24 cellular contexts compared by ENCODE assay signal in genomic region chr2:42401773-42402172, GRCh38. TPM values are rescaled to one million over a fixed set of nuclear protein-coding genes. Genes with fewer than 3 reads are reported as not detected.
A peak's percentile ranks its signal among the peaks of the same experiment; 100 is the strongest.
DNase-seq lines count a peak whose midpoint lies in the region; FAIRE-seq and TF ChIP-seq lines count a peak whose summit lies in the region.
"Had no signal": no experiment of that assay in that cellular context is flagged by ENCODE, and none has a peak within 500 bp of the region (broad histone marks: within the 10 kb centered on the region; RNA-seq: fewer than 3 reads in every experiment).

No MANE protein-coding gene starts in this region.

- H4K20me1 ChIP-seq in astrocyte (ENCODE audit: insufficient read depth, low read length), result no peaks in the 10 kb centered on the region
- H4K20me1 ChIP-seq: BLaER1 treated with 17β-estradiol and CSF1 and Interleukin-3, amounts not matched to agents 10 nM and 100 nM had no signal

- no peak overlapping the region for H3K4me3 ChIP-seq in HEK293 (ENCODE audit: low read depth, low read length)
- H3K4me3 ChIP-seq in astrocyte (ENCODE audit: insufficient read depth, low read depth, low read length), result no peak overlapping the region
- no peak overlapping the region for H3K4me3 ChIP-seq in bronchial epithelial cell (ENCODE audit: low read depth, low read length)
- H3K4me3 ChIP-seq: A549; BLaER1 treated with 17β-estradiol and CSF1 and Interleukin-3, amounts not matched to agents 10 nM and 100 nM had no signal

- CTCF ChIA-PET in HEK293 (lab: Yijun Ruan, JAX), result interaction anchor here (0.6 to 0.7 kb wide), 2 partner anchors 8 to 15 kb away, joined by 3 read pairs; no protein-coding TSS in a partner anchor

- H3K9me3 ChIP-seq in HEK293 (ENCODE audit: control insufficient read depth, insufficient read depth, low read depth, low read length) (no peaks in the 10 kb centered on the region), astrocyte (ENCODE audit: insufficient read depth, low read depth, low read length) (no peaks in the 10 kb centered on the region)
- H3K9me3 ChIP-seq: A549; BLaER1 treated with 17β-estradiol and CSF1 and Interleukin-3, amounts not matched to agents 10 nM and 100 nM had no signal

- no peak overlapping the region for H3K27ac Mint-ChIP-seq in astrocyte (ENCODE audit: unreplicated experiment)
- H3K27ac Mint-ChIP-seq: B cell; CD4-positive, alpha-beta T cell; CD8-positive, alpha-beta T cell had no signal

- no peaks in the 10 kb centered on the region for H3K4me1 ChIP-seq in HEK293 (ENCODE audit: control insufficient read depth, insufficient read depth, low read length)
- no peaks in the 10 kb centered on the region for H3K4me1 ChIP-seq in astrocyte (ENCODE audit: insufficient read depth, low read length)
- H3K4me1 ChIP-seq: A549; BLaER1 treated with 17β-estradiol and CSF1 and Interleukin-3, amounts not matched to agents 10 nM and 100 nM had no signal

- peaks cover 2% of the 10 kb centered on the region for H3K27me3 Mint-ChIP-seq in astrocyte (ENCODE audit: low read depth, unreplicated experiment)
- H3K27me3 Mint-ChIP-seq: CD4-positive, alpha-beta T cell had no signal

- H3K4me2 ChIP-seq in astrocyte (ENCODE audit: low read length), result no peak overlapping the region
- H3K4me2 ChIP-seq: A549; BLaER1 treated with 17β-estradiol and CSF1 and Interleukin-3, amounts not matched to agents 10 nM and 100 nM had no signal

- no peaks in the 10 kb centered on the region for H3K79me2 ChIP-seq in astrocyte (ENCODE audit: insufficient read depth, low read length)

- no peaks in the 10 kb centered on the region for H3K4me1 Mint-ChIP-seq in astrocyte (ENCODE audit: low read depth, unreplicated experiment)
- H3K4me1 Mint-ChIP-seq: B cell had no signal

- no peak overlapping the region for H2AFZ ChIP-seq in astrocyte (ENCODE audit: low read depth, low read length)

- peak overlapping the region; percentile 40 for H3K4me3 Mint-ChIP-seq in astrocyte (ENCODE audit: unreplicated experiment)
- H3K4me3 Mint-ChIP-seq: B cell; CD4-positive, alpha-beta T cell; CD8-positive, alpha-beta T cell had no signal

- H3K36me3 ChIP-seq in HEK293 (ENCODE audit: control insufficient read depth in 2 of 2, insufficient read depth in 1 of 2, low read length in 2 of 2) (no peaks in the 10 kb centered on the region), astrocyte (ENCODE audit: insufficient read depth, low read length) (no peaks in the 10 kb centered on the region), bronchial epithelial cell (ENCODE audit: control insufficient read depth, insufficient read depth, low read length) (no peaks in the 10 kb centered on the region)
- H3K36me3 ChIP-seq: BLaER1 treated with 17β-estradiol and CSF1 and Interleukin-3, amounts not matched to agents 10 nM and 100 nM had no signal

- H3K36me3 Mint-ChIP-seq in astrocyte (ENCODE audit: low read depth, unreplicated experiment), result no peaks in the 10 kb centered on the region
- H3K36me3 Mint-ChIP-seq: CD8-positive, alpha-beta T cell had no signal

- no peaks in the 10 kb centered on the region for H3K27me3 ChIP-seq in astrocyte (ENCODE audit: insufficient read depth, low read length)
- H3K27me3 ChIP-seq in bronchial epithelial cell (ENCODE audit: control insufficient read depth, insufficient read depth, low read length), result no peaks in the 10 kb centered on the region
- H3K27me3 ChIP-seq: BLaER1 treated with 17β-estradiol and CSF1 and Interleukin-3, amounts not matched to agents 10 nM and 100 nM had no signal

- H3K9me3 Mint-ChIP-seq in astrocyte (ENCODE audit: unreplicated experiment), result no peaks in the 10 kb centered on the region
- H3K9me3 Mint-ChIP-seq: CD4-positive, alpha-beta T cell; CD8-positive, alpha-beta T cell had no signal

- no peak for FAIRE-seq in astrocyte (lab: Jason Lieb, UNC)
- peak; percentile 79 for FAIRE-seq in bronchial epithelial cell (lab: Jason Lieb, UNC)
- FAIRE-seq: A549, GM12891, GM19239 had no signal

- POLR2A ChIA-PET in HEK293 (lab: Yijun Ruan, JAX), result no interaction called here

- TF ChIP-seq CTCF in HEK293 (tag by site-specific recombination; IDR thresholded peaks at IDR 0.05) (no peak), astrocyte (IDR thresholded peaks at IDR 0.05; ENCODE audit: insufficient read depth, low read depth, low read length) (no peak), bronchial epithelial cell (IDR thresholded peaks at IDR 0.05; ENCODE audit: insufficient read depth, low read length, severe bottlenecking) (no peak)

- H3K9ac ChIP-seq in astrocyte (ENCODE audit: low read length), result no peak overlapping the region
- H3K9ac ChIP-seq: BLaER1 treated with 17β-estradiol and CSF1 and Interleukin-3, amounts not matched to agents 10 nM and 100 nM had no signal

- no peak overlapping the region for H3K27ac ChIP-seq in HEK293 (ENCODE audit: extremely low read depth, low read depth, low read length)
- H3K27ac ChIP-seq in astrocyte (ENCODE audit: low read depth, low read length), result no peak overlapping the region
- H3K27ac ChIP-seq: 22Rv1; A549; BLaER1 treated with 17β-estradiol and CSF1 and Interleukin-3, amounts not matched to agents 10 nM and 100 nM; C4-2B had no signal

- DNase-seq in astrocyte (ENCODE audit: low read depth), result no peak
- DNase-seq in bronchial epithelial cell (ENCODE audit: low read depth), result no peak
- DNase-seq in NCI-H2081 (lab: John Stamatoyannopoulos, UW), result no peak
- no peak for DNase-seq in kidney glomerular epithelial cell (lab: John Stamatoyannopoulos, UW)
- no peak for DNase-seq in NOMO-1 treated with dmso at 0.1 percent for 144 hours (lab: John Stamatoyannopoulos, UW; ENCODE audit: unreplicated experiment)
- DNase-seq: AML-193; CD4-positive, alpha-beta T cell; CD8-positive, alpha-beta T cell; COR-L47; DMS 273 treated with DMSO at 0.1 percent for 48 hours; DMS153; DMS53; DMS79; DND-41; EL; GDM1 had no signal

TF ChIP-seq in HEK293, 187 proteins besides CTCF, POLR2A, EP300 and RAD21:
- TF ChIP-seq ZNF302 (tag by site-specific recombination; IDR thresholded peaks at IDR 0.05; ENCODE audit: low read depth) (no peak), ZNF416 (tag by site-specific recombination; IDR thresholded peaks at IDR 0.05) (peak; percentile 89), AEBP2 (tag by site-specific recombination; IDR thresholded peaks at IDR 0.05; ENCODE audit: borderline replicate concordance) (no peak), ZNF791 (tag by site-specific recombination; IDR thresholded peaks at IDR 0.05) (no peak), ZNF292 (tag by site-specific recombination; IDR thresholded peaks at IDR 0.05; ENCODE audit: borderline replicate concordance, low read depth) (no peak), ZNF610 (tag by site-specific recombination; IDR thresholded peaks at IDR 0.05; ENCODE audit: borderline replicate concordance) (no peak), ZBTB21 (tag by site-specific recombination; IDR thresholded peaks at IDR 0.05) (no peak), ZNF639 (tag by site-specific recombination; IDR thresholded peaks at IDR 0.05) (no peak), ZNF184 (tag by site-specific recombination; IDR thresholded peaks at IDR 0.05) (no peak)

RNA-seq across cellular contexts. Expression of gene COX7A2L, which starts 40.8 kb away (rescaled TPM):
- 125 and 126 TPM in 2 replicates for total RNA-seq in astrocyte
- total RNA-seq in bronchial epithelial cell, result 318 and 445 TPM in 2 replicates
